Comparison of ENCODE assay signal across 1 cellular context in the genomic region with DNA sequence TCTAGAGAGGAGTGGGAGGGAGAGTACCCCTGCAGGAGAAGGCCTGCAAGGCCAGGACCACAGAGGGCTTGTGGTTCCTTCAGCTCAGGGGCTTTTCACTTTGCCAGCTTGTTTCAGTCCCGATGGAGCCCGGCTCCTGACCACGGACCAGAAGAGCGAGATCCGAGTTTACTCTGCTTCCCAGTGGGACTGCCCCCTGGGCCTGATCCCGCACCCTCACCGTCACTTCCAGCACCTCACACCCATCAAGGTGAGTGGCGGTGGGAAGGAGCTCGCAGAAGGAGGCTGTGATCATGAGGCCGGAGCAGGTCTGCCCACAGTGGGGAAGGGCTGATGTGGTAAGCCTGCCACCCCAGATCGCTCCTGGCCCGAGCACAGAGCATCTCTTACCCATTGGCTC.
TF ChIP-seq lines count a peak whose summit lies in the region.

No MANE protein-coding gene starts in this region.

TF ChIP-seq in liver, 16 proteins besides CTCF, POLR2A, EP300 and RAD21 (continued from another document):
- TF ChIP-seq, protein P1, sequence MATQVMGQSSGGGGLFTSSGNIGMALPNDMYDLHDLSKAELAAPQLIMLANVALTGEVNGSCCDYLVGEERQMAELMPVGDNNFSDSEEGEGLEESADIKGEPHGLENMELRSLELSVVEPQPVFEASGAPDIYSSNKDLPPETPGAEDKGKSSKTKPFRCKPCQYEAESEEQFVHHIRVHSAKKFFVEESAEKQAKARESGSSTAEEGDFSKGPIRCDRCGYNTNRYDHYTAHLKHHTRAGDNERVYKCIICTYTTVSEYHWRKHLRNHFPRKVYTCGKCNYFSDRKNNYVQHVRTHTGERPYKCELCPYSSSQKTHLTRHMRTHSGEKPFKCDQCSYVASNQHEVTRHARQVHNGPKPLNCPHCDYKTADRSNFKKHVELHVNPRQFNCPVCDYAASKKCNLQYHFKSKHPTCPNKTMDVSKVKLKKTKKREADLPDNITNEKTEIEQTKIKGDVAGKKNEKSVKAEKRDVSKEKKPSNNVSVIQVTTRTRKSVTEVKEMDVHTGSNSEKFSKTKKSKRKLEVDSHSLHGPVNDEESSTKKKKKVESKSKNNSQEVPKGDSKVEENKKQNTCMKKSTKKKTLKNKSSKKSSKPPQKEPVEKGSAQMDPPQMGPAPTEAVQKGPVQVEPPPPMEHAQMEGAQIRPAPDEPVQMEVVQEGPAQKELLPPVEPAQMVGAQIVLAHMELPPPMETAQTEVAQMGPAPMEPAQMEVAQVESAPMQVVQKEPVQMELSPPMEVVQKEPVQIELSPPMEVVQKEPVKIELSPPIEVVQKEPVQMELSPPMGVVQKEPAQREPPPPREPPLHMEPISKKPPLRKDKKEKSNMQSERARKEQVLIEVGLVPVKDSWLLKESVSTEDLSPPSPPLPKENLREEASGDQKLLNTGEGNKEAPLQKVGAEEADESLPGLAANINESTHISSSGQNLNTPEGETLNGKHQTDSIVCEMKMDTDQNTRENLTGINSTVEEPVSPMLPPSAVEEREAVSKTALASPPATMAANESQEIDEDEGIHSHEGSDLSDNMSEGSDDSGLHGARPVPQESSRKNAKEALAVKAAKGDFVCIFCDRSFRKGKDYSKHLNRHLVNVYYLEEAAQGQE (IDR thresholded peaks at IDR 0.05): no peak
- no peak for TF ChIP-seq HNF4A (conservative IDR thresholded peaks at IDR 0.05)
TF ChIP-seq in liver: peak in this region for 0.
